ENCODE assay signal across 29 cellular contexts in the genomic region with DNA sequence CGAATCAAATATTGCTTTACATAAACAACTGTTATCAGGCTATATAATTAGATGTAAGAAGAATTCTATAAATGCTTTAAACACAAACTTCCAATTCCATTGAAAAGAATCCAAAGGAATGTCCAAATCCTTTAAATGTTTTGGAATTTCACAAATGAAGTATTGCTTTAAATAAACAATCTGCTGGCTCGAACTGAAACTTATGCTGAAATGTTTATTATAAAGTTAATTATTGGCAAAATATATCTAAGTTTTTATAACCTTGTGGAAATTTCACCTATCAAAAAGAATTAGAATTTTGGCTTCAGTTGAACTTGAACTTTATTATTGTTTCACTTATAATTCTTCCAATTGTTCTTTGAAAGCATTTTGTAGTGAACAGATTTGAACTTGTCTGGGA. TPM values are rescaled to one million over a fixed set of nuclear protein-coding genes. Genes with fewer than 3 reads are reported as not detected.
"Had no signal": no experiment of that assay in that cellular context is flagged by ENCODE, and none has a peak within 500 bp of the region (broad histone marks: within the 10 kb centered on the region; RNA-seq: fewer than 3 reads in every experiment).

No MANE protein-coding gene starts in this region.

- H3K4me1 ChIP-seq: prostate gland, thyroid gland had no signal

- H3K36me3 ChIP-seq: brain microvascular endothelial cell, ovary, prostate gland, thyroid gland had no signal

- H3K4me3 Mint-ChIP-seq: activated CD4-positive, alpha-beta memory T cell treated with anti-CD3 and anti-CD28 coated beads for 36 hours; activated CD4-positive, alpha-beta T cell treated with anti-CD3 and anti-CD28 coated beads, Interleukin-2, amount 10 ng/mL, durations not matched to agents 24 days and 14 days; activated naive CD4-positive, alpha-beta T cell treated with anti-CD3 and anti-CD28 coated beads for 36 hours; activated naive CD8-positive, alpha-beta T cell treated with anti-CD3 and anti-CD28 coated beads for 36 hours; activated T-helper 1 cell treated with anti-CD3 and anti-CD28 coated beads, Interleukin-12 subunit alpha, Interleukin-12 subunit beta, Interleukin-2, Interleukin-4 antibody, amounts not matched to agents 30 ng/mL and 10 ng/mL and 1 ng/mL, durations not matched to agents 14 hours and 24 hours and 36 hours; effector memory CD8-positive, alpha-beta T cell; nephron; stimulated activated naive B cell treated with anti-CD40 and anti-IgM and Interleukin-4, amounts not matched to agents 10 μg/mL and 1 μg/mL and 100 μg/mL, for 72 hours had no signal

- ATAC-seq: effector memory CD8-positive, alpha-beta T cell; esophagus mucosa; stimulated activated naive B cell treated with anti-CD40 and anti-IgM and Interleukin-4, amounts not matched to agents 10 μg/mL and 1 μg/mL and 100 μg/mL, for 72 hours had no signal

- H3K27me3 ChIP-seq: brain microvascular endothelial cell, ovary, stomach, thyroid gland had no signal

- H3K4me3 ChIP-seq: ovary, prostate gland, stomach, thyroid gland had no signal

- H3K27me3 Mint-ChIP-seq: activated CD4-positive, alpha-beta memory T cell treated with anti-CD3 and anti-CD28 coated beads for 36 hours; activated CD4-positive, alpha-beta T cell treated with anti-CD3 and anti-CD28 coated beads, Interleukin-2, amount 10 ng/mL, durations not matched to agents 24 days and 14 days; activated naive CD8-positive, alpha-beta T cell treated with anti-CD3 and anti-CD28 coated beads for 36 hours; effector memory CD8-positive, alpha-beta T cell; stimulated activated naive B cell treated with anti-CD40 and anti-IgM and Interleukin-4, amounts not matched to agents 10 μg/mL and 1 μg/mL and 100 μg/mL, for 72 hours had no signal

- H3K27ac Mint-ChIP-seq: activated CD4-positive, alpha-beta memory T cell treated with anti-CD3 and anti-CD28 coated beads for 36 hours; activated CD4-positive, alpha-beta T cell treated with anti-CD3 and anti-CD28 coated beads, Interleukin-2, amount 10 ng/mL, durations not matched to agents 24 days and 14 days; activated naive CD4-positive, alpha-beta T cell treated with anti-CD3 and anti-CD28 coated beads for 36 hours; activated naive CD8-positive, alpha-beta T cell treated with anti-CD3 and anti-CD28 coated beads for 36 hours; activated T-helper 1 cell treated with anti-CD3 and anti-CD28 coated beads, Interleukin-12 subunit alpha, Interleukin-12 subunit beta, Interleukin-2, Interleukin-4 antibody, amounts not matched to agents 30 ng/mL and 10 ng/mL and 1 ng/mL, durations not matched to agents 14 hours and 24 hours and 36 hours; effector memory CD8-positive, alpha-beta T cell; stimulated activated naive B cell treated with anti-CD40 and anti-IgM and Interleukin-4, amounts not matched to agents 10 μg/mL and 1 μg/mL and 100 μg/mL, for 72 hours had no signal

- FAIRE-seq: astrocyte, endothelial cell of umbilical vein, frontal cortex, TTC549 had no signal

- DNase-seq: activated CD4-positive, alpha-beta memory T cell treated with anti-CD3 and anti-CD28 coated beads for 36 hours; activated CD4-positive, alpha-beta T cell treated with anti-CD3 and anti-CD28 coated beads, Interleukin-2, amount 10 ng/mL, durations not matched to agents 24 days and 14 days; activated CD8-positive, alpha-beta memory T cell treated with anti-CD3 and anti-CD28 coated beads, Interleukin-2, amount 50 U/mL, for 4 hours; activated effector memory CD4-positive, alpha-beta T cell treated with anti-CD3 and anti-CD28 coated beads, Interleukin-2, amount 50 U/mL, for 16 hours; activated naive CD4-positive, alpha-beta T cell treated with anti-CD3 and anti-CD28 coated beads for 36 hours; activated naive CD8-positive, alpha-beta T cell treated with anti-CD3 and anti-CD28 coated beads for 36 hours; activated T-cell treated with anti-CD3 and anti-CD28 coated beads, Interleukin-2, amount 50 U/mL, for 1 hour; brain microvascular endothelial cell; cortex of kidney; effector memory CD8-positive, alpha-beta T cell; glutamatergic neuron; mammary epithelial cell; ovary; retina; stimulated activated CD4-positive, alpha-beta T cell treated with anti-CD3 and anti-CD28 coated beads, Interleukin-15, amount 100 ng/mL, for 24 hours; stimulated activated CD4-positive, alpha-beta T cell treated with anti-CD3 and anti-CD28 coated beads, Interleukin-2, amount 100 ng/mL, for 24 hours; stimulated activated naive B cell treated with anti-CD40 and anti-IgM and Interleukin-4, amounts not matched to agents 10 μg/mL and 1 μg/mL and 100 μg/mL, for 72 hours; T-helper 9 cell; thyroid gland had no signal

- H3K27ac ChIP-seq: brain microvascular endothelial cell, ovary, prostate gland, stomach, thyroid gland, VCaP had no signal

- H3K4me1 Mint-ChIP-seq: nephron had no signal

- H3K9me3 Mint-ChIP-seq: activated CD4-positive, alpha-beta memory T cell treated with anti-CD3 and anti-CD28 coated beads for 36 hours; activated CD4-positive, alpha-beta T cell treated with anti-CD3 and anti-CD28 coated beads, Interleukin-2, amount 10 ng/mL, durations not matched to agents 24 days and 14 days; activated naive CD4-positive, alpha-beta T cell treated with anti-CD3 and anti-CD28 coated beads for 36 hours; activated naive CD8-positive, alpha-beta T cell treated with anti-CD3 and anti-CD28 coated beads for 36 hours; activated T-helper 1 cell treated with anti-CD3 and anti-CD28 coated beads, Interleukin-12 subunit alpha, Interleukin-12 subunit beta, Interleukin-2, Interleukin-4 antibody, amounts not matched to agents 30 ng/mL and 10 ng/mL and 1 ng/mL, durations not matched to agents 14 hours and 24 hours and 36 hours; effector memory CD8-positive, alpha-beta T cell; nephron; stimulated activated naive B cell treated with anti-CD40 and anti-IgM and Interleukin-4, amounts not matched to agents 10 μg/mL and 1 μg/mL and 100 μg/mL, for 72 hours had no signal

- H3K9me3 ChIP-seq: ovary, prostate gland, stomach, thyroid gland had no signal

RNA-seq across cellular contexts. Expression of gene DAPP1, which starts 16.2 kb away (rescaled TPM):
- total RNA-seq: endothelial cell of umbilical vein had no signal
- polyA plus RNA-seq: endothelial cell of umbilical vein had no signal
